In the genomic region with DNA sequence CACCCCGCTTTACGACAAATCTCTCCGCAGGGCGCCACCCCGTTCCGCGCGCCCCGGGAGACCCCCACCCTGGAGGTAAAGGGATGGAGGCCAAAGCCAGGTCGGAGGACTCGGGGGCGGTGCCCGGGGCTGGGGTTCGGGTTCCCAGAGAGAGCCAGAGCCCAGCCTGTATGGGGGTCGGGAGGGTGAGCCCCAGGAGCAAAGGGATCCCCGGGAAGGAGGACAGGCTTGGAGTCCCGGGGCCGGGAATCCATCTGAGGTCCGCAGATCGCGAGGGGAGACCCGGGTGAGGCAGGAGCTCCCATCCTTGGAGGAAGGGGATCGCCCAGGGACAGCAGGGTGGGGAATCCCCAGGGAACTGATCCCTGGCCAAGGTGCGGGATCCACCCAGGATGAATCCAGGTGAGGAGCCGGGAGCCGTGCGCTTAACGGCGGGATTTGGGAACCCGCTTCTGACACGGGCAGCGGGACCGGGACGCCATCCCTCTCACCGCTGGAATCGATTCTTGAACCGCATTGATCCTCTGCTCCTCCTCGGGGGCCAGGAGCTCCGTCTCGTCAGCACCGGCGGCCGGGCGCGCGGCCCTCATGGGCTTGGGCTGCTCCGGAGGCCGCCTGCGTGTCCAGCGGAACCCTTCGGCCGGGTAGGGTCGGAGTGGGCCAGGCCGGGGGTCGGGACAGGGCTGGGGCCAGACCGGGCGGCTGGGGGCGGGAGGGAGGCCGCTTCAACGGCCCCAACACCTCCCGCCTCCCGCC, we compare ENCODE assay signal across 1 cellular context.
A peak's percentile ranks its signal among the peaks of the same experiment; 100 is the strongest.
TF ChIP-seq lines count a peak whose summit lies in the region.

A gene with protein sequence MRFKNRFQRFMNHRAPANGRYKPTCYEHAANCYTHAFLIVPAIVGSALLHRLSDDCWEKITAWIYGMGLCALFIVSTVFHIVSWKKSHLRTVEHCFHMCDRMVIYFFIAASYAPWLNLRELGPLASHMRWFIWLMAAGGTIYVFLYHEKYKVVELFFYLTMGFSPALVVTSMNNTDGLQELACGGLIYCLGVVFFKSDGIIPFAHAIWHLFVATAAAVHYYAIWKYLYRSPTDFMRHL (minus strand): TSS at position 657 of the 756 bp plus-strand sequence. CDS start 140 bp downstream, at position 517.

TF ChIP-seq in HepG2, 621 proteins besides CTCF, POLR2A, EP300 and RAD21 (continued from another document and continues in another):
- TF ChIP-seq, protein P1, sequence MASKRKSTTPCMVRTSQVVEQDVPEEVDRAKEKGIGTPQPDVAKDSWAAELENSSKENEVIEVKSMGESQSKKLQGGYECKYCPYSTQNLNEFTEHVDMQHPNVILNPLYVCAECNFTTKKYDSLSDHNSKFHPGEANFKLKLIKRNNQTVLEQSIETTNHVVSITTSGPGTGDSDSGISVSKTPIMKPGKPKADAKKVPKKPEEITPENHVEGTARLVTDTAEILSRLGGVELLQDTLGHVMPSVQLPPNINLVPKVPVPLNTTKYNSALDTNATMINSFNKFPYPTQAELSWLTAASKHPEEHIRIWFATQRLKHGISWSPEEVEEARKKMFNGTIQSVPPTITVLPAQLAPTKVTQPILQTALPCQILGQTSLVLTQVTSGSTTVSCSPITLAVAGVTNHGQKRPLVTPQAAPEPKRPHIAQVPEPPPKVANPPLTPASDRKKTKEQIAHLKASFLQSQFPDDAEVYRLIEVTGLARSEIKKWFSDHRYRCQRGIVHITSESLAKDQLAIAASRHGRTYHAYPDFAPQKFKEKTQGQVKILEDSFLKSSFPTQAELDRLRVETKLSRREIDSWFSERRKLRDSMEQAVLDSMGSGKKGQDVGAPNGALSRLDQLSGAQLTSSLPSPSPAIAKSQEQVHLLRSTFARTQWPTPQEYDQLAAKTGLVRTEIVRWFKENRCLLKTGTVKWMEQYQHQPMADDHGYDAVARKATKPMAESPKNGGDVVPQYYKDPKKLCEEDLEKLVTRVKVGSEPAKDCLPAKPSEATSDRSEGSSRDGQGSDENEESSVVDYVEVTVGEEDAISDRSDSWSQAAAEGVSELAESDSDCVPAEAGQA (IDR thresholded peaks at IDR 0.05; ENCODE audit: low read depth) = 0 out of 2 replicates have a peak, but pooled peaks have one; percentile 43
- TF ChIP-seq, protein P1 (CRISPR knock-in tag; IDR thresholded peaks at IDR 0.05; ENCODE audit: borderline replicate concordance) = no peak
- no peak for TF ChIP-seq MAFG (CRISPR knock-in tag; IDR thresholded peaks at IDR 0.05)
- peak; percentile 91; the same call in 1 of the 2 replicates for TF ChIP-seq ZNF17 (CRISPR knock-in tag; IDR thresholded peaks at IDR 0.05)
- peak; percentile 77; the same call in 1 of the 2 replicates for TF ChIP-seq ARHGAP35 (CRISPR knock-in tag; IDR thresholded peaks at IDR 0.05; ENCODE audit: borderline replicate concordance)
- TF ChIP-seq, protein P2, sequence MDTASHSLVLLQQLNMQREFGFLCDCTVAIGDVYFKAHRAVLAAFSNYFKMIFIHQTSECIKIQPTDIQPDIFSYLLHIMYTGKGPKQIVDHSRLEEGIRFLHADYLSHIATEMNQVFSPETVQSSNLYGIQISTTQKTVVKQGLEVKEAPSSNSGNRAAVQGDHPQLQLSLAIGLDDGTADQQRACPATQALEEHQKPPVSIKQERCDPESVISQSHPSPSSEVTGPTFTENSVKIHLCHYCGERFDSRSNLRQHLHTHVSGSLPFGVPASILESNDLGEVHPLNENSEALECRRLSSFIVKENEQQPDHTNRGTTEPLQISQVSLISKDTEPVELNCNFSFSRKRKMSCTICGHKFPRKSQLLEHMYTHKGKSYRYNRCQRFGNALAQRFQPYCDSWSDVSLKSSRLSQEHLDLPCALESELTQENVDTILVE (CRISPR knock-in tag; IDR thresholded peaks at IDR 0.05) = no peak; the same call in 1 of the 2 replicates
- TF ChIP-seq ZNF776 (CRISPR knock-in tag; IDR thresholded peaks at IDR 0.05) = no peak; the same call in 1 of the 2 replicates
- peak; percentile 18 for TF ChIP-seq ZNF451 (CRISPR knock-in tag; IDR thresholded peaks at IDR 0.05)
- peak; percentile 79; the same call in 1 of the 2 replicates for TF ChIP-seq HOXA9 (CRISPR knock-in tag; IDR thresholded peaks at IDR 0.05; ENCODE audit: borderline replicate concordance)
- no peak for TF ChIP-seq SRF (IDR thresholded peaks at IDR 0.05; ENCODE audit: low read depth, low read length)
- peak; percentile 58; the same call in 1 of the 2 replicates for TF ChIP-seq GABPB1 (CRISPR knock-in tag; IDR thresholded peaks at IDR 0.05)
- TF ChIP-seq, protein P3, sequence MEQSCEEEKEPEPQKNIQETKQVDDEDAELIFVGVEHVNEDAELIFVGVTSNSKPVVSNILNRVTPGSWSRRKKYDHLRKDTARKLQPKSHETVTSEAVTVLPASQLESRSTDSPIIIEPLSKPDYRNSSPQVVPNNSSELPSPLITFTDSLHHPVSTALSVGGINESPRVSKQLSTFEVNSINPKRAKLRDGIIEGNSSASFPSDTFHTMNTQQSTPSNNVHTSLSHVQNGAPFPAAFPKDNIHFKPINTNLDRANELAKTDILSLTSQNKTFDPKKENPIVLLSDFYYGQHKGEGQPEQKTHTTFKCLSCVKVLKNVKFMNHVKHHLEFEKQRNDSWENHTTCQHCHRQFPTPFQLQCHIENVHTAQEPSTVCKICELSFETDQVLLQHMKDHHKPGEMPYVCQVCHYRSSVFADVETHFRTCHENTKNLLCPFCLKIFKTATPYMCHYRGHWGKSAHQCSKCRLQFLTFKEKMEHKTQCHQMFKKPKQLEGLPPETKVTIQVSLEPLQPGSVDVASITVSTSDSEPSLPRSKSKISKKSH (CRISPR knock-in tag; IDR thresholded peaks at IDR 0.05; ENCODE audit: borderline replicate concordance) = no peak; the same call in 1 of the 2 replicates
- no peak; the same call in 1 of the 2 replicates for TF ChIP-seq ZNF275 (CRISPR knock-in tag; IDR thresholded peaks at IDR 0.05; ENCODE audit: borderline replicate concordance)
- peak; percentile 77; the same call in 1 of the 2 replicates for TF ChIP-seq ARNTL (CRISPR knock-in tag; IDR thresholded peaks at IDR 0.05)
- peak; percentile 29; the same call in 1 of the 2 replicates for TF ChIP-seq ZNF143 (CRISPR knock-in tag; IDR thresholded peaks at IDR 0.05)
- TF ChIP-seq ZNF225 (CRISPR knock-in tag; IDR thresholded peaks at IDR 0.05) = peak; percentile 73
- no peak for TF ChIP-seq ZNF260 (CRISPR knock-in tag; IDR thresholded peaks at IDR 0.05; ENCODE audit: borderline replicate concordance, low read depth)
- TF ChIP-seq PRPF4 (IDR thresholded peaks at IDR 0.05; ENCODE audit: low read depth, low read length, poor library complexity, severe bottlenecking) = no peak
- peak; percentile 35; the same call in 1 of the 2 replicates for TF ChIP-seq HDAC2 (CRISPR knock-in tag; IDR thresholded peaks at IDR 0.05)
- no peak for TF ChIP-seq ZFP37 (CRISPR knock-in tag; IDR thresholded peaks at IDR 0.05; ENCODE audit: borderline replicate concordance)
- TF ChIP-seq ZFP82 (CRISPR knock-in tag; IDR thresholded peaks at IDR 0.05; ENCODE audit: borderline replicate concordance) = peak; percentile 62
- TF ChIP-seq ZSCAN20 (CRISPR knock-in tag; IDR thresholded peaks at IDR 0.05; ENCODE audit: borderline replicate concordance) = no peak; the same call in 1 of the 2 replicates
- no peak for TF ChIP-seq SNAPC2 (CRISPR knock-in tag; IDR thresholded peaks at IDR 0.05)
- TF ChIP-seq GPBP1L1 (CRISPR knock-in tag; IDR thresholded peaks at IDR 0.05) = no peak
- TF ChIP-seq ZNF496 (CRISPR knock-in tag; IDR thresholded peaks at IDR 0.05; ENCODE audit: insufficient replicate concordance) = no peak
- TF ChIP-seq PCBP2 (optimal IDR thresholded peaks at IDR 0.05; ENCODE audit: low read depth, low read length, poor library complexity, severe bottlenecking) = no peak
- TF ChIP-seq ZNF44 (CRISPR knock-in tag; IDR thresholded peaks at IDR 0.05) = no peak
- TF ChIP-seq, protein P4, sequence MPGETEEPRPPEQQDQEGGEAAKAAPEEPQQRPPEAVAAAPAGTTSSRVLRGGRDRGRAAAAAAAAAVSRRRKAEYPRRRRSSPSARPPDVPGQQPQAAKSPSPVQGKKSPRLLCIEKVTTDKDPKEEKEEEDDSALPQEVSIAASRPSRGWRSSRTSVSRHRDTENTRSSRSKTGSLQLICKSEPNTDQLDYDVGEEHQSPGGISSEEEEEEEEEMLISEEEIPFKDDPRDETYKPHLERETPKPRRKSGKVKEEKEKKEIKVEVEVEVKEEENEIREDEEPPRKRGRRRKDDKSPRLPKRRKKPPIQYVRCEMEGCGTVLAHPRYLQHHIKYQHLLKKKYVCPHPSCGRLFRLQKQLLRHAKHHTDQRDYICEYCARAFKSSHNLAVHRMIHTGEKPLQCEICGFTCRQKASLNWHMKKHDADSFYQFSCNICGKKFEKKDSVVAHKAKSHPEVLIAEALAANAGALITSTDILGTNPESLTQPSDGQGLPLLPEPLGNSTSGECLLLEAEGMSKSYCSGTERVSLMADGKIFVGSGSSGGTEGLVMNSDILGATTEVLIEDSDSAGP (CRISPR knock-in tag; IDR thresholded peaks at IDR 0.05; ENCODE audit: borderline replicate concordance) = peak; percentile 72; the same call in 1 of the 2 replicates
- peak; percentile 72 for TF ChIP-seq SRSF1 (optimal IDR thresholded peaks at IDR 0.05; ENCODE audit: low read depth, low read length)
- TF ChIP-seq ZNF781 (CRISPR knock-in tag; IDR thresholded peaks at IDR 0.05; ENCODE audit: borderline replicate concordance, not compliant biosample characterization) = peak; percentile 22
- TF ChIP-seq, protein P5, sequence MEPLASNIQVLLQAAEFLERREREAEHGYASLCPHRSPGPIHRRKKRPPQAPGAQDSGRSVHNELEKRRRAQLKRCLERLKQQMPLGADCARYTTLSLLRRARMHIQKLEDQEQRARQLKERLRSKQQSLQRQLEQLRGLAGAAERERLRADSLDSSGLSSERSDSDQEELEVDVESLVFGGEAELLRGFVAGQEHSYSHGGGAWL (CRISPR knock-in tag; IDR thresholded peaks at IDR 0.05) = peak; percentile 80
- TF ChIP-seq, protein P6, sequence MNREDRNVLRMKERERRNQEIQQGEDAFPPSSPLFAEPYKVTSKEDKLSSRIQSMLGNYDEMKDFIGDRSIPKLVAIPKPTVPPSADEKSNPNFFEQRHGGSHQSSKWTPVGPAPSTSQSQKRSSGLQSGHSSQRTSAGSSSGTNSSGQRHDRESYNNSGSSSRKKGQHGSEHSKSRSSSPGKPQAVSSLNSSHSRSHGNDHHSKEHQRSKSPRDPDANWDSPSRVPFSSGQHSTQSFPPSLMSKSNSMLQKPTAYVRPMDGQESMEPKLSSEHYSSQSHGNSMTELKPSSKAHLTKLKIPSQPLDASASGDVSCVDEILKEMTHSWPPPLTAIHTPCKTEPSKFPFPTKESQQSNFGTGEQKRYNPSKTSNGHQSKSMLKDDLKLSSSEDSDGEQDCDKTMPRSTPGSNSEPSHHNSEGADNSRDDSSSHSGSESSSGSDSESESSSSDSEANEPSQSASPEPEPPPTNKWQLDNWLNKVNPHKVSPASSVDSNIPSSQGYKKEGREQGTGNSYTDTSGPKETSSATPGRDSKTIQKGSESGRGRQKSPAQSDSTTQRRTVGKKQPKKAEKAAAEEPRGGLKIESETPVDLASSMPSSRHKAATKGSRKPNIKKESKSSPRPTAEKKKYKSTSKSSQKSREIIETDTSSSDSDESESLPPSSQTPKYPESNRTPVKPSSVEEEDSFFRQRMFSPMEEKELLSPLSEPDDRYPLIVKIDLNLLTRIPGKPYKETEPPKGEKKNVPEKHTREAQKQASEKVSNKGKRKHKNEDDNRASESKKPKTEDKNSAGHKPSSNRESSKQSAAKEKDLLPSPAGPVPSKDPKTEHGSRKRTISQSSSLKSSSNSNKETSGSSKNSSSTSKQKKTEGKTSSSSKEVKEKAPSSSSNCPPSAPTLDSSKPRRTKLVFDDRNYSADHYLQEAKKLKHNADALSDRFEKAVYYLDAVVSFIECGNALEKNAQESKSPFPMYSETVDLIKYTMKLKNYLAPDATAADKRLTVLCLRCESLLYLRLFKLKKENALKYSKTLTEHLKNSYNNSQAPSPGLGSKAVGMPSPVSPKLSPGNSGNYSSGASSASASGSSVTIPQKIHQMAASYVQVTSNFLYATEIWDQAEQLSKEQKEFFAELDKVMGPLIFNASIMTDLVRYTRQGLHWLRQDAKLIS (CRISPR knock-in tag; IDR thresholded peaks at IDR 0.05) = peak; percentile 93; the same call in 1 of the 2 replicates
- no peak; the same call in 1 of the 2 replicates for TF ChIP-seq PAX8 (CRISPR knock-in tag; IDR thresholded peaks at IDR 0.05; ENCODE audit: borderline replicate concordance)
- TF ChIP-seq ZNF572 (CRISPR knock-in tag; IDR thresholded peaks at IDR 0.05) = 0 out of 2 replicates have a peak, but pooled peaks have one; percentile 26
- no peak for TF ChIP-seq RBM22 (optimal IDR thresholded peaks at IDR 0.05; ENCODE audit: low read length)
